Comparison of ENCODE assay signal across 5 cellular contexts in the genomic region with DNA sequence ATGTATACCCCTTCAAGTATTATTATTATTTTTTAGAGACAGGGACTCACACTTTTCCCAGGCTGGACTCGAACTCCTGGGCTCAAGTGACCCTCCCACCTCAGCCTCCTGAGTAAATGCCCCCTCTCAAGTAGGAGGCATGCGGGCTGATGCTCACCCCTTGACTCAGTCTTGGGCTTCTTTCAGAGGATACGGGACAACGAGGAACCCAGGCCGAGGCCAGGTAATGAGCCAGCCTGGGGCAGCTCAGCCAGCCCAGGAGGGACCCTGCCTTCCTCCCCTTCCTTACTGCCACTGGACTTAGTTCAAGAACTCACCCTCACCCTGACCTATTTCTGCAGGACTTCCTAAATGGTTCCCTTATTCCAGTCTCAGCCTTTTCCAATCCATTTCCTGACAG.
"Had no signal": no experiment of that assay in that cellular context is flagged by ENCODE, and none has a peak within 500 bp of the region (broad histone marks: within the 10 kb centered on the region; RNA-seq: fewer than 3 reads in every experiment).

No MANE protein-coding gene starts in this region.

- H3K4me3 Mint-ChIP-seq: GM23338, H9 had no signal

- DNase-seq: H9, HCEC 1CT, IMR-90 had no signal

- H3K27ac Mint-ChIP-seq: GM23338 had no signal

- ATAC-seq: K562 had no signal

- H3K4me2 ChIP-seq: GM23338 had no signal

- H3K4me3 ChIP-seq: GM23338, K562 had no signal

- H2AFZ ChIP-seq: GM23338 had no signal
